ENCODE assay signal across 9 cellular contexts in the genomic region with DNA sequence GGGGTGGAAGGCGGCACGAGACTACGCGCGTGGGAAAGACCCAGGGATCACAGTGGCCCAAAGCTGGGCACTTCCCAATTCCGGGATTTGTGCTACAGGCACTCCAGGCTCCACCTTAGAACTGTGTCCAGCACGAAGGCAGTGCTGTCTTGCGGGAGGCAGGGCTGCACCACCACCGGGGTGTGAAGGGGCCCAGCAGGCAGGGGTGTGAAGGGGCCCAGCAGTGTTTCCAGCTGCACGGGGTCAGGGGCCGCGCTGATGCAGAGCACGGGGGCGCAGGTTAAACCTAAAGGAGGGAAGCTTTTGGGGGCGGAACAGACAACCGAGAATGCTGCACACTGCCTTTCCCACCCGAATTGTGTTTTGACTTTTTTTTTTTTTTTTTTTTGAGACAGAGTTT. TPM values are rescaled to one million over a fixed set of nuclear protein-coding genes. Genes with fewer than 3 reads are reported as not detected.
DNase-seq lines count a peak whose midpoint lies in the region; ATAC-seq, FAIRE-seq and TF ChIP-seq lines count a peak whose summit lies in the region.
"Had no signal": no experiment of that assay in that cellular context is flagged by ENCODE, and none has a peak within 500 bp of the region (broad histone marks: within the 10 kb centered on the region; RNA-seq: fewer than 3 reads in every experiment).

No MANE protein-coding gene starts in this region.

- H3K4me3 Mint-ChIP-seq in activated naive CD8-positive, alpha-beta T cell treated with anti-CD3 and anti-CD28 coated beads, Interleukin-2, amount 50 U/mL, for 24 hours, result peak overlapping the region; percentile 91

- POLR2A ChIA-PET in A549 (lab: Yijun Ruan, JAX) (interaction anchor here (1.4 to 1.7 kb wide), 4 partner anchors 12 to 52 kb away, joined by 4 to 20 read pairs (median 12); a partner anchor contains a TSS), HCT116 (lab: Charles Lee) (interaction anchor here (1.5 kb wide), 1 partner anchor 13 kb away, joined by 8 read pairs; no protein-coding TSS in a partner anchor)

- CTCF ChIA-PET in A549 (lab: Yijun Ruan, JAX) (interaction anchor here (1.4 kb wide), 1 partner anchor 82 kb away, joined by 6 read pairs; no protein-coding TSS in a partner anchor), HCT116 (lab: Charles Lee) (interaction anchor here (0.7 kb wide), 1 partner anchor 174 kb away, joined by 3 read pairs; no protein-coding TSS in a partner anchor)

- H3K4me2 ChIP-seq in A549 (peak overlapping the region; percentile 71), HCT116 (ENCODE audit: low read length) (peak overlapping the region; percentile 88)

- TF ChIP-seq RAD21 in A549 (conservative IDR thresholded peaks at IDR 0.05 in 1 of 2, IDR thresholded peaks at IDR 0.05 in 1 of 2) (no peak), HCT116 (IDR thresholded peaks at IDR 0.05; ENCODE audit: low read depth) (no peak)

- peaks cover 32% of the 10 kb centered on the region for H3K79me2 ChIP-seq in HCT116 (ENCODE audit: insufficient read depth, low read length)

- peak overlapping the region; percentile 79 for H3K27ac Mint-ChIP-seq in activated naive CD8-positive, alpha-beta T cell treated with anti-CD3 and anti-CD28 coated beads, Interleukin-2, amount 50 U/mL, for 24 hours

- H3K36me3 ChIP-seq in HCT116 (ENCODE audit: control insufficient read depth in 1 of 2, insufficient read depth in 2 of 2, low read length in 2 of 2) (peaks cover 6 to 22% of the 10 kb centered on the region in 2 experiments; a peak in 3 of 4 replicates), mucosa of descending colon (ENCODE audit: low read depth) (peaks cover 4% of the 10 kb centered on the region)

- peak overlapping the region; percentile 69 for H3K9ac ChIP-seq in HCT116 (ENCODE audit: low read length)

- no TSS peak for BruUV-seq in HCT116 (replicated peaks; lab: Mats Ljungman, UMichigan)

- TF ChIP-seq POLR2A in A549 (IDR thresholded peaks at IDR 0.05; ENCODE audit: low read length) (no peak), HCT116 (IDR thresholded peaks at IDR 0.05; ENCODE audit: borderline replicate concordance, extremely low read depth, insufficient read depth, insufficient read length) (no peak)

- no peaks in the 10 kb centered on the region for H3K9me3 Mint-ChIP-seq in activated naive CD8-positive, alpha-beta T cell treated with anti-CD3 and anti-CD28 coated beads, Interleukin-2, amount 50 U/mL, for 24 hours

- H3K27ac ChIP-seq in A549, result peak overlapping the region; percentile 79 to 84
- peak overlapping the region; percentile 76 for H3K27ac ChIP-seq in HCT116 (ENCODE audit: low read depth, low read length)

- H3K4me1 ChIP-seq in A549 (peaks cover 14% of the 10 kb centered on the region; the same call in 2 of the 3 replicates), HCT116 (ENCODE audit: control insufficient read depth in 1 of 2, insufficient read depth in 2 of 2, low read length in 2 of 2) (peaks cover 6 to 17% of the 10 kb centered on the region in 2 experiments; a peak in 3 of 4 replicates), mucosa of descending colon (ENCODE audit: low read depth) (peaks cover 9% of the 10 kb centered on the region)

- H3K4me3 ChIP-seq in A549, result peak overlapping the region; percentile 53
- H3K4me3 ChIP-seq in HCT116 (replicated peaks in 1 of 2; ENCODE audit: low read depth in 1 of 2, low read length in 2 of 2), result peak overlapping the region; percentile 57 to 80
- no peak overlapping the region for H3K4me3 ChIP-seq in mucosa of descending colon

- intact Hi-C loops in HCT116 (cut with micrococcal nuclease) (no loop called here), mucosa of descending colon (cut with DNase I, micrococcal nuclease) (no loop called here)

- TF ChIP-seq EP300 in A549 (IDR thresholded peaks at IDR 0.05), result no peak

- RAD21 ChIA-PET in HCT116 (lab: Charles Lee; ENCODE audit: low non-redundant PET in 1 of 2, low total read pairs in 2 of 2, uncharacterized antibody in 2 of 2, unreplicated experiment in 2 of 2), result no interaction called here

- no peaks in the 10 kb centered on the region for H3K27me3 Mint-ChIP-seq in activated naive CD8-positive, alpha-beta T cell treated with anti-CD3 and anti-CD28 coated beads, Interleukin-2, amount 50 U/mL, for 24 hours

- FAIRE-seq in A549 (lab: Jason Lieb, UNC), result no peak

- ATAC-seq in A549 (no peak), HCT116 (no peak), mucosa of descending colon (no peak), GM19455 (IDR thresholded peaks at IDR 0.05; ENCODE audit: unreplicated experiment) (no peak)
- no peak for ATAC-seq in activated naive CD8-positive, alpha-beta T cell treated with anti-CD3 and anti-CD28 coated beads, Interleukin-2, amount 50 U/mL, for 24 hours

- TF ChIP-seq CTCF in A549 (IDR thresholded peaks at IDR 0.05) (no peak), HCT116 (IDR thresholded peaks at IDR 0.05 in 2 of 3, conservative IDR thresholded peaks at IDR 0.05 in 1 of 3; ENCODE audit: borderline replicate concordance in 1 of 3, insufficient read depth in 1 of 3, low read depth in 2 of 3, low read length in 2 of 3) (no peak), mucosa of descending colon (IDR thresholded peaks at IDR 0.05) (no peak)

- DNase-seq in A549 (ENCODE audit: low read depth in 1 of 2, low spot score in 1 of 2) (no peak), HCT116 (ENCODE audit: low read depth, low spot score) (no peak), mucosa of descending colon (peak in 2 of 3 donors; percentile 21 to 53), putamen (ENCODE audit: low spot score) (no peak), SW480 (ENCODE audit: low spot score) (no peak), HPDE6-E6E7 (ENCODE audit: extremely low spot score) (no peak)
- no peak for DNase-seq in activated naive CD8-positive, alpha-beta T cell treated with anti-CD3 and anti-CD28 coated beads, Interleukin-2, amount 50 U/mL, for 24 hours
- DNase-seq: NCI-H526 treated with DMSO at 0.1 percent for 48 hours had no signal

- peaks cover 18% of the 10 kb centered on the region for H3K36me3 Mint-ChIP-seq in activated naive CD8-positive, alpha-beta T cell treated with anti-CD3 and anti-CD28 coated beads, Interleukin-2, amount 50 U/mL, for 24 hours (ENCODE audit: low read depth)

- WGBS in A549 (ENCODE audit: missing lambda C conversion rate), result 89% methylated on average over 17 of the region's 17 CpGs

- no peak overlapping the region for H2AFZ ChIP-seq in HCT116 (ENCODE audit: low read depth, low read length, poor library complexity, severe bottlenecking)

- H4K20me1 ChIP-seq in HCT116 (ENCODE audit: insufficient read depth), result peaks cover 2% of the 10 kb centered on the region; the same call in 1 of the 2 replicates

- H3K27me3 ChIP-seq in HCT116 (ENCODE audit: insufficient read depth, low read length), result no peaks in the 10 kb centered on the region

- H3K9me3 ChIP-seq in A549 (no peaks in the 10 kb centered on the region), HCT116 (ENCODE audit: control insufficient read depth in 1 of 2, insufficient read depth in 1 of 2, low read depth in 1 of 2, low read length in 2 of 2) (no peaks in the 10 kb centered on the region), mucosa of descending colon (no peaks in the 10 kb centered on the region)

- peaks cover 46% of the 10 kb centered on the region for H3K4me1 Mint-ChIP-seq in activated naive CD8-positive, alpha-beta T cell treated with anti-CD3 and anti-CD28 coated beads, Interleukin-2, amount 50 U/mL, for 24 hours

- H3K9me2 ChIP-seq in HCT116 (ENCODE audit: insufficient read depth), result no peaks in the 10 kb centered on the region

TF ChIP-seq in A549, 52 proteins besides CTCF, POLR2A, EP300 and RAD21 (continues in another document):
- no peak for TF ChIP-seq CHD2 (IDR thresholded peaks at IDR 0.05; ENCODE audit: low read length, partially characterized antibody)
- no peak for TF ChIP-seq JUN (IDR thresholded peaks at IDR 0.05)
- TF ChIP-seq HEYL (CRISPR knock-in tag; IDR thresholded peaks at IDR 0.05), result no peak

TF ChIP-seq in HCT116, 20 proteins besides CTCF, POLR2A, EP300 and RAD21 (continues in another document):
- TF ChIP-seq EZH2phosphoT487 (IDR thresholded peaks at IDR 0.05; ENCODE audit: borderline replicate concordance), result no peak
- no peak for TF ChIP-seq ELF1 (IDR thresholded peaks at IDR 0.05; ENCODE audit: borderline replicate concordance, low read depth)

RNA-seq across cellular contexts. Expression of a gene that starts 1.1 kb away (rescaled TPM):
- polyA plus RNA-seq in A549 (2011; rRNA removed), result 234 and 273 TPM in 2 replicates
- 336 and 362 TPM in 2 replicates for polyA plus RNA-seq in A549 (2012; cell fraction: cytosol; rRNA removed)
- polyA plus RNA-seq in A549 (2012; cell fraction: nucleus; rRNA removed), result 211 and 239 TPM in 2 replicates
- 174 to 184 TPM (median 174 TPM) in 3 replicates for polyA plus RNA-seq in A549 (2017; fragmentation: RNase III; extraction: RNeasy Plus Mini Kit Qiagen cat#74134 plus additional on column Dnase treatment)
- polyA minus RNA-seq in A549 (2011; rRNA and poly(A)+ RNA removed), result 106 and 151 TPM in 2 replicates
- 107 TPM for total RNA-seq in HCT116 (2021; ENCODE audit: unreplicated experiment)
- 149 and 166 TPM in 2 replicates for polyA plus RNA-seq in HCT116 (2012)
- total RNA-seq in mucosa of descending colon, result 100 to 1,000 TPM in 2 of 3 donors, 10 to 100 TPM in 1; 91.2 to 125 (median 122) TPM

RNA-seq across cellular contexts. Expression of a gene that starts 51.2 kb away (rescaled TPM):
- polyA plus RNA-seq in A549 (2011; rRNA removed) (1.2 and 1.4 TPM in 2 replicates), A549 (2017; fragmentation: RNase III; extraction: RNeasy Plus Mini Kit Qiagen cat#74134 plus additional on column Dnase treatment) (1.7 to 2.3 TPM (median 1.8 TPM) in 3 replicates)
- polyA plus RNA-seq in A549 (2012; cell fraction: cytosol; rRNA removed), result 2.2 and 3.8 TPM in 2 replicates
- 7.3 and 7.8 TPM in 2 replicates for polyA plus RNA-seq in A549 (2012; cell fraction: nucleus; rRNA removed)
- polyA minus RNA-seq in A549 (2011; rRNA and poly(A)+ RNA removed), result 0.70 and 1.5 TPM in 2 replicates
- total RNA-seq in HCT116 (2021; ENCODE audit: unreplicated experiment) (12.7 TPM), mucosa of descending colon (1 to 10 TPM; 2.0 to 3.2 (median 2.3) TPM)
- 2.5 and 3.2 TPM in 2 replicates for polyA plus RNA-seq in HCT116 (2012)

RNA-seq across cellular contexts. Expression of a gene that starts 52.2 kb away (rescaled TPM):
- 115 and 122 TPM in 2 replicates for polyA plus RNA-seq in A549 (2011; rRNA removed)
- 110 and 113 TPM in 2 replicates for polyA plus RNA-seq in A549 (2012; cell fraction: cytosol; rRNA removed)
- 173 and 186 TPM in 2 replicates for polyA plus RNA-seq in A549 (2012; cell fraction: nucleus; rRNA removed)
- 131 to 134 TPM (median 134 TPM) in 3 replicates for polyA plus RNA-seq in A549 (2017; fragmentation: RNase III; extraction: RNeasy Plus Mini Kit Qiagen cat#74134 plus additional on column Dnase treatment)
- 160 and 184 TPM in 2 replicates for polyA minus RNA-seq in A549 (2011; rRNA and poly(A)+ RNA removed)
- 134 TPM for total RNA-seq in HCT116 (2021; ENCODE audit: unreplicated experiment)
- polyA plus RNA-seq in HCT116 (2012), result 133 and 143 TPM in 2 replicates
- total RNA-seq in mucosa of descending colon, result 100 to 1,000 TPM; 223 to 322 (median 249) TPM

RNA-seq across cellular contexts. Expression of a gene that starts 52.4 kb away (rescaled TPM):
- polyA plus RNA-seq in A549 (2011; rRNA removed) (5.1 and 5.2 TPM in 2 replicates), A549 (2017; fragmentation: RNase III; extraction: RNeasy Plus Mini Kit Qiagen cat#74134 plus additional on column Dnase treatment) (5.6 to 6.2 TPM (median 6.2 TPM) in 3 replicates)
- polyA plus RNA-seq in A549 (2012; cell fraction: cytosol; rRNA removed), result 3.1 and 3.2 TPM in 2 replicates
- polyA plus RNA-seq in A549 (2012; cell fraction: nucleus; rRNA removed), result 2.8 and 3.6 TPM in 2 replicates
- polyA minus RNA-seq in A549 (2011; rRNA and poly(A)+ RNA removed), result 4.5 and 4.8 TPM in 2 replicates
- total RNA-seq in HCT116 (2021; ENCODE audit: unreplicated experiment) (5.1 TPM), mucosa of descending colon (1 to 10 TPM; 3.5 to 9.8 (median 4.7) TPM)
- polyA plus RNA-seq in HCT116 (2012), result 2.2 and 2.8 TPM in 2 replicates

Comparison
In these comparisons a context has a peak if more than half of its experiments do, and no peak if none do; other contexts are left out.
1. DNase-seq: peak in mucosa of descending colon (2 of 3); none in A549 (0 of 2), HCT116 (single experiment), activated naive CD8-positive, alpha-beta T cell treated with anti-CD3 and anti-CD28 coated beads, Interleukin-2, amount 50 U/mL, for 24 hours (single experiment), putamen (single experiment), SW480 (single experiment) and HPDE6-E6E7 (single experiment).